21 cellular contexts compared by ENCODE assay signal in the genomic region with DNA sequence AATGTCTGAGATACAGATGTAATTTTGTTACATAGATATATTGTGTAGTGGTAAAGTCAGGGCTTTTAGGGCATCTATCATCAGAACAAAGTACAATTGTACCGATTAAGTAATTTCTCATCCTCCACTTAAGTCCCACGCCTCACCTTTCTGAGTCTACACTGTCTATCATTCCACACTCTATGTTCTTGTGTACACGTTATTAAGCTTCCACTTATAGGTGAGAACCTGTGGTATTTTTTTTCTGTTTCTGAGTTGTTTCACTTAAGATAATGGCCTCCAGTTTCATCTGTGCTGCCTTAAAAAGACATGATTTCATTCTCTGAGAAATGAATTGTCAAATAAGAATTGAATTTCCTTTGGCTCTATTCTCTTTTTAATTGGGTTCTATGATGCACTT.
"Had no signal": no experiment of that assay in that cellular context is flagged by ENCODE, and none has a peak within 500 bp of the region (broad histone marks: within the 10 kb centered on the region; RNA-seq: fewer than 3 reads in every experiment).

No MANE protein-coding gene starts in this region.

- H3K4me3 ChIP-seq: left ventricle myocardium inferior, lung, ovary, right atrium auricular region, right lobe of liver, smooth muscle cell, stomach, testis, thyroid gland, transverse colon, upper lobe of left lung, vagina had no signal

- DNase-seq: islet precursor cell; left ventricle myocardium inferior; mesendoderm; naive B cell; natural killer cell; nephron progenitor cell; ovary; right lobe of liver; stimulated activated CD4-positive, alpha-beta T cell treated with anti-CD3 and anti-CD28 coated beads, Interleukin-1b, Interleukin-23, amount 100 ng/mL, for 48 hours; stimulated activated CD4-positive, alpha-beta T cell treated with anti-CD3 and anti-CD28 coated beads, Interleukin-2, amount 100 ng/mL, for 48 hours; stimulated activated naive B cell treated with anti-CD40 and anti-IgM and Interleukin-4, amounts not matched to agents 10 μg/mL and 1 μg/mL and 100 μg/mL, for 72 hours; stimulated activated naive CD8-positive, alpha-beta T cell treated with anti-CD3 and anti-CD28 coated beads, Interleukin-15, Interleukin-2, amounts not matched to agents 100 U/mL and 50 U/mL, for 24 hours; stomach; testis; thyroid gland; transverse colon; upper lobe of left lung had no signal

- H3K27ac ChIP-seq: left ventricle myocardium inferior, ovary, right atrium auricular region, right lobe of liver, stomach, testis, thyroid gland, transverse colon, upper lobe of left lung, vagina had no signal

- H3K9me3 ChIP-seq: ovary, right lobe of liver, testis, thyroid gland, transverse colon, upper lobe of left lung, vagina had no signal

- H3K36me3 ChIP-seq: left ventricle myocardium inferior, ovary, right atrium auricular region, right lobe of liver, stomach, thyroid gland, transverse colon, upper lobe of left lung, vagina had no signal

- H3K4me1 ChIP-seq: left ventricle myocardium inferior, right atrium auricular region, right lobe of liver, stomach, testis, thyroid gland, transverse colon, upper lobe of left lung, vagina had no signal

- ATAC-seq: natural killer cell; right lobe of liver; stimulated activated naive B cell treated with anti-CD40 and anti-IgM and Interleukin-4, amounts not matched to agents 10 μg/mL and 1 μg/mL and 100 μg/mL, for 72 hours; stimulated activated naive CD8-positive, alpha-beta T cell treated with anti-CD3 and anti-CD28 coated beads, Interleukin-15, Interleukin-2, amounts not matched to agents 100 U/mL and 50 U/mL, for 24 hours had no signal

- H3K27me3 ChIP-seq: ovary, right atrium auricular region, right lobe of liver, stomach, testis, thyroid gland, transverse colon, upper lobe of left lung, vagina had no signal

- H3K4me2 ChIP-seq: smooth muscle cell had no signal
